In the genomic region with DNA sequence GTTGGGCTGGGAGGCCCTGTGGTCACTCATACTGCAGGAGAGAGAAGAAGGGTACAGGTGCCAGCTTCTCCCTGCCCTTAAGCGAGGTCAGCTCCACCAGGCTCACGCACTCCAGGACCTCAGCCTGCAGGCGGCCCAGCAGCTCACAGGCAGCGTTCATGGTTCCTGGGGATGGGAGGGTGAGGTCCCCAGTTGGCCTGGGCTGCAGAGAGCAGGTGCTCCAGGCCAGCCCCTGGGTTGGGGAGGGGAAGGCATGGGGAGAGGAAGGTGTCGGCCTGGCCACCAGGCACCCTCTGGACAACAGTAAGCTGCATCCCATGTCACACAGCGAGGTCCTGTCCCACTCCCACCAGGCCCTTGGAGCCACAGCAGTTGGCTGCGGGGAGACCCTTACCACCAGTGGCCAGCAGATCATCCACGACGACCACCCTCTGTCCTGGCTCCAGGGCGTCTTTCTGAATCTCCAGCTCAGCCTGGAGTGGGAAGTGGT, we compare ENCODE assay signal across 8 cellular contexts. TPM values are rescaled to one million over a fixed set of nuclear protein-coding genes. Genes with fewer than 3 reads are reported as not detected.
A peak's percentile ranks its signal among the peaks of the same experiment; 100 is the strongest.
DNase-seq lines count a peak whose midpoint lies in the region; ATAC-seq, FAIRE-seq and TF ChIP-seq lines count a peak whose summit lies in the region.

No MANE protein-coding gene starts in this region.

- intact Hi-C loops in activated B cell treated with CpG ODN at 0.5 μM for 24 hours (cut with micrococcal nuclease), result loop anchor here (2.0 to 10.0 kb wide), 2 partner anchors 25 to 695 kb away; a partner anchor contains a TSS

- POLR2A ChIA-PET in activated B cell treated with CpG ODN at 0.5 μM for 24 hours (lab: Charles Lee), result interaction anchor here (1.0 to 6.0 kb wide), 8 partner anchors 9 to 73 kb away, joined by 3 to 52 read pairs (median 17); a partner anchor contains a TSS

- H3K9me1 ChIP-seq in keratinocyte (ENCODE audit: control insufficient read depth, extremely low read depth, insufficient read depth, low read length), result peaks cover 4% of the 10 kb centered on the region

- no peak overlapping the region for H3K27ac Mint-ChIP-seq in CD4-positive, CD25-positive, alpha-beta regulatory T cell
- H3K27ac Mint-ChIP-seq in activated B cell treated with CpG ODN at 0.5 μM for 24 hours, result peak overlapping the region; percentile 12

- H3K27ac ChIP-seq in CD4-positive, CD25-positive, alpha-beta regulatory T cell (ENCODE audit: insufficient read depth, low read length, poor library complexity, severe bottlenecking), result no peak overlapping the region
- no peak overlapping the region for H3K27ac ChIP-seq in keratinocyte (ENCODE audit: control insufficient read depth, insufficient read depth, low read length)

- H3K27me3 ChIP-seq in CD4-positive, CD25-positive, alpha-beta regulatory T cell (ENCODE audit: control insufficient read depth, insufficient read depth, low read length), result no peaks in the 10 kb centered on the region
- H3K27me3 ChIP-seq in keratinocyte (ENCODE audit: control insufficient read depth, extremely low read depth, insufficient read depth, low read length), result no peaks in the 10 kb centered on the region

- H3K4me1 ChIP-seq in CD4-positive, CD25-positive, alpha-beta regulatory T cell (ENCODE audit: control insufficient read depth, insufficient read depth, low read length, poor library complexity, severe bottlenecking), result peaks cover 39% of the 10 kb centered on the region
- peaks cover 26% of the 10 kb centered on the region for H3K4me1 ChIP-seq in keratinocyte (ENCODE audit: control insufficient read depth, extremely low read depth, insufficient read depth, low read length)

- TF ChIP-seq CTCF in activated B cell treated with CpG ODN at 0.5 μM for 24 hours (IDR thresholded peaks at IDR 0.05) (no peak), keratinocyte (optimal IDR thresholded peaks at IDR 0.05 in 1 of 3, IDR thresholded peaks at IDR 0.05 in 1 of 3, conservative IDR thresholded peaks at IDR 0.05 in 1 of 3; ENCODE audit: extremely low read depth in 1 of 3, insufficient read depth in 2 of 3, low read length in 3 of 3) (no peak)

- H3K9me3 ChIP-seq in CD4-positive, CD25-positive, alpha-beta regulatory T cell (ENCODE audit: control insufficient read depth in 2 of 2, low read length in 2 of 2), result no peaks in the 10 kb centered on the region
- H3K9me3 ChIP-seq in keratinocyte (ENCODE audit: control insufficient read depth, low read depth, low read length), result no peaks in the 10 kb centered on the region

- no peaks in the 10 kb centered on the region for H3K27me3 Mint-ChIP-seq in CD4-positive, CD25-positive, alpha-beta regulatory T cell
- no peaks in the 10 kb centered on the region for H3K27me3 Mint-ChIP-seq in activated B cell treated with CpG ODN at 0.5 μM for 24 hours

- DNase-seq in CD4-positive, CD25-positive, alpha-beta regulatory T cell, result no peak
- DNase-seq in H54 (ENCODE audit: insufficient read length, low spot score) (peak; percentile 27), activated B cell treated with CpG ODN at 0.5 μM for 24 hours (no peak), keratinocyte (ENCODE audit: low read depth, low spot score) (no peak), NCI-H1694 treated with DMSO at 0.1 percent for 48 hours (lab: John Stamatoyannopoulos, UW) (no peak), NCI-H1048 (lab: John Stamatoyannopoulos, UW) (no peak)
- no peak for DNase-seq in stimulated activated CD4-positive, alpha-beta T cell treated with anti-CD3 and anti-CD28 coated beads, Interleukin-1b, Interleukin-23, amount 100 ng/mL, for 48 hours

- CTCF ChIA-PET in activated B cell treated with CpG ODN at 0.5 μM for 24 hours (lab: Charles Lee), result interaction anchor here (1.3 to 2.0 kb wide), 2 partner anchors 40 to 72 kb away, joined by 3 to 6 read pairs; no protein-coding TSS in a partner anchor

- H2AFZ ChIP-seq in keratinocyte (ENCODE audit: control insufficient read depth, low read length), result no peak overlapping the region

- ATAC-seq in CD4-positive, CD25-positive, alpha-beta regulatory T cell (ENCODE audit: low read depth in 2 of 2), result no peak
- ATAC-seq in activated B cell treated with CpG ODN at 0.5 μM for 24 hours (ENCODE audit: low read depth) (no peak), GM21737 (IDR thresholded peaks at IDR 0.05; ENCODE audit: unreplicated experiment) (no peak)

- H3K79me2 ChIP-seq in keratinocyte (ENCODE audit: control insufficient read depth, insufficient read depth, low read length), result peaks cover 25% of the 10 kb centered on the region

- H3K9me3 Mint-ChIP-seq in CD4-positive, CD25-positive, alpha-beta regulatory T cell, result no peaks in the 10 kb centered on the region
- H3K9me3 Mint-ChIP-seq in activated B cell treated with CpG ODN at 0.5 μM for 24 hours, result no peaks in the 10 kb centered on the region

- peak overlapping the region; percentile 96 for H3K4me2 ChIP-seq in keratinocyte (ENCODE audit: control insufficient read depth, extremely low read depth, insufficient read depth, low read depth, low read length)

- no peak overlapping the region for H3K9ac ChIP-seq in keratinocyte (ENCODE audit: control insufficient read depth, extremely low read depth, insufficient read depth, low read length)

- no peak for FAIRE-seq in H54 (lab: Jason Lieb, UNC)
- FAIRE-seq in keratinocyte (lab: Jason Lieb, UNC), result no peak

- peak overlapping the region; percentile 65 to 97 (median 87) for H3K4me3 Mint-ChIP-seq in CD4-positive, CD25-positive, alpha-beta regulatory T cell
- no peak overlapping the region for H3K4me3 Mint-ChIP-seq in activated B cell treated with CpG ODN at 0.5 μM for 24 hours

- H3K36me3 Mint-ChIP-seq in CD4-positive, CD25-positive, alpha-beta regulatory T cell, result peaks cover 3% of the 10 kb centered on the region
- peaks cover 13% of the 10 kb centered on the region for H3K36me3 Mint-ChIP-seq in activated B cell treated with CpG ODN at 0.5 μM for 24 hours (ENCODE audit: low read depth)

- TF ChIP-seq POLR2A in H54 (IDR thresholded peaks at IDR 0.05; ENCODE audit: low read depth, low read length), result peak; percentile 31

- peaks cover 8% of the 10 kb centered on the region for H3K36me3 ChIP-seq in CD4-positive, CD25-positive, alpha-beta regulatory T cell (ENCODE audit: control insufficient read depth, insufficient read depth, low read length)
- peaks cover 13 to 19% of the 10 kb centered on the region in 2 experiments for H3K36me3 ChIP-seq in keratinocyte (ENCODE audit: control insufficient read depth in 2 of 2, extremely low read depth in 1 of 2, insufficient read depth in 2 of 2, low read length in 2 of 2)

- no peak overlapping the region for H3K4me3 ChIP-seq in CD4-positive, CD25-positive, alpha-beta regulatory T cell (ENCODE audit: low read depth, low read length)
- H3K4me3 ChIP-seq in keratinocyte (ENCODE audit: control insufficient read depth in 2 of 3, extremely low read depth in 1 of 3, insufficient read depth in 2 of 3, low read depth in 1 of 3, low read length in 3 of 3), result peak overlapping the region in 1 of 3 experiments; percentile 78

- H4K20me1 ChIP-seq in keratinocyte (ENCODE audit: control insufficient read depth, extremely low read depth, insufficient read depth, low read length), result peaks cover 2% of the 10 kb centered on the region

- H3K4me1 Mint-ChIP-seq in CD4-positive, CD25-positive, alpha-beta regulatory T cell, result peaks cover 0 to 27% (median 0%) of the 10 kb centered on the region in 4 donors
- peaks cover 17% of the 10 kb centered on the region for H3K4me1 Mint-ChIP-seq in activated B cell treated with CpG ODN at 0.5 μM for 24 hours

- dilution Hi-C loops in keratinocyte (cut with MboI; ENCODE audit: extremely low pct_ligation_motif_present, low sequenced_read_pairs), result no loop called here

RNA-seq across cellular contexts. Expression of a gene that starts 2.0 kb away (rescaled TPM):
- total RNA-seq in CD4-positive, CD25-positive, alpha-beta regulatory T cell, result 145 TPM
- polyA plus RNA-seq in CD4-positive, CD25-positive, alpha-beta regulatory T cell, result 100 to 1,000 TPM; 370 to 489 (median 443) TPM
- 198 and 209 TPM in 2 replicates for total RNA-seq in activated B cell treated with CpG ODN at 0.5 μM for 24 hours
- polyA plus RNA-seq in keratinocyte, result 91.4 to 177 TPM (median 106 TPM) in 3 replicates
- polyA plus RNA-seq in keratinocyte (2011; ENCODE audit: low read depth), result 25.2 TPM
- 51.1 and 112 TPM in 2 replicates for polyA plus RNA-seq in keratinocyte (2011; cell fraction: cytosol; rRNA removed)
- 49.9 and 72.8 TPM in 2 replicates for polyA plus RNA-seq in keratinocyte (2011; cell fraction: nucleus; rRNA removed)
- 135 and 217 TPM in 2 replicates for polyA plus RNA-seq in keratinocyte (2012; ENCODE audit: low replicate concordance)
- 26.0 to 61.0 TPM (median 48.4 TPM) in 3 replicates for polyA minus RNA-seq in keratinocyte
- polyA minus RNA-seq in keratinocyte (2011; cell fraction: cytosol; rRNA and poly(A)+ RNA removed), result 182 TPM
- polyA minus RNA-seq in keratinocyte (2011; cell fraction: nucleus; rRNA and poly(A)+ RNA removed), result 29.3 and 31.1 TPM in 2 replicates

RNA-seq across cellular contexts. Expression of a gene that starts 6.1 kb away (rescaled TPM):
- 4.8 TPM for total RNA-seq in CD4-positive, CD25-positive, alpha-beta regulatory T cell
- 1 to 10 TPM in 2 of 4 donors, under 1 TPM in 2; 0.60 to 1.4 (median 1.2) TPM for polyA plus RNA-seq in CD4-positive, CD25-positive, alpha-beta regulatory T cell
- total RNA-seq in activated B cell treated with CpG ODN at 0.5 μM for 24 hours, result 4.3 and 5.5 TPM in 2 replicates
- 1.0 to 4.9 TPM (median 2.0 TPM) in 3 replicates for polyA plus RNA-seq in keratinocyte
- 0.10 TPM for polyA plus RNA-seq in keratinocyte (2011; ENCODE audit: low read depth)
- 0.94 and 4.1 TPM in 2 replicates for polyA plus RNA-seq in keratinocyte (2011; cell fraction: cytosol; rRNA removed)
- 0.60 and 1.0 TPM in 2 replicates for polyA plus RNA-seq in keratinocyte (2011; cell fraction: nucleus; rRNA removed)
- 0.55 and 7.5 TPM in 2 replicates for polyA plus RNA-seq in keratinocyte (2012; ENCODE audit: low replicate concordance)
- polyA minus RNA-seq in keratinocyte, result 0.30 to 9.4 TPM (median 4.0 TPM) in 3 replicates
- polyA minus RNA-seq in keratinocyte (2011; cell fraction: cytosol; rRNA and poly(A)+ RNA removed), result 5.9 TPM
- polyA minus RNA-seq in keratinocyte (2011; cell fraction: nucleus; rRNA and poly(A)+ RNA removed), result 1.2 and 2.5 TPM in 2 replicates

RNA-seq across cellular contexts. Expression of a gene that starts 24.7 kb away (rescaled TPM):
- 337 TPM for total RNA-seq in CD4-positive, CD25-positive, alpha-beta regulatory T cell
- 10 to 100 TPM; 18.1 to 23.6 (median 19.9) TPM for polyA plus RNA-seq in CD4-positive, CD25-positive, alpha-beta regulatory T cell
- total RNA-seq in activated B cell treated with CpG ODN at 0.5 μM for 24 hours, result 75.2 and 85.9 TPM in 2 replicates
- polyA plus RNA-seq in keratinocyte, result 62.8 to 136 TPM (median 120 TPM) in 3 replicates
- 56.5 TPM for polyA plus RNA-seq in keratinocyte (2011; ENCODE audit: low read depth)
- 29.9 and 72.0 TPM in 2 replicates for polyA plus RNA-seq in keratinocyte (2011; cell fraction: cytosol; rRNA removed)
- 489 and 583 TPM in 2 replicates for polyA plus RNA-seq in keratinocyte (2011; cell fraction: nucleus; rRNA removed)
- 161 and 179 TPM in 2 replicates for polyA plus RNA-seq in keratinocyte (2012; ENCODE audit: low replicate concordance)
- polyA minus RNA-seq in keratinocyte, result 202 to 895 TPM (median 206 TPM) in 3 replicates
- polyA minus RNA-seq in keratinocyte (2011; cell fraction: cytosol; rRNA and poly(A)+ RNA removed), result 161 TPM
- polyA minus RNA-seq in keratinocyte (2011; cell fraction: nucleus; rRNA and poly(A)+ RNA removed), result 459 and 543 TPM in 2 replicates

RNA-seq across cellular contexts. Expression of a gene that starts 47.0 kb away (rescaled TPM):
- 63.1 TPM for total RNA-seq in CD4-positive, CD25-positive, alpha-beta regulatory T cell
- 10 to 100 TPM in 3 of 4 donors, 1 to 10 TPM in 1; 8.1 to 13.9 (median 11.3) TPM for polyA plus RNA-seq in CD4-positive, CD25-positive, alpha-beta regulatory T cell
- total RNA-seq in activated B cell treated with CpG ODN at 0.5 μM for 24 hours, result 39.9 and 48.3 TPM in 2 replicates
- 8.3 to 9.6 TPM (median 9.3 TPM) in 3 replicates for polyA plus RNA-seq in keratinocyte
- 13.2 TPM for polyA plus RNA-seq in keratinocyte (2011; ENCODE audit: low read depth)
- polyA plus RNA-seq in keratinocyte (2011; cell fraction: cytosol; rRNA removed), result 7.0 and 11.7 TPM in 2 replicates
- polyA plus RNA-seq in keratinocyte (2011; cell fraction: nucleus; rRNA removed), result 21.4 and 36.8 TPM in 2 replicates
- polyA plus RNA-seq in keratinocyte (2012; ENCODE audit: low replicate concordance), result 17.3 and 19.2 TPM in 2 replicates
- polyA minus RNA-seq in keratinocyte, result 7.8 to 20.3 TPM (median 9.1 TPM) in 3 replicates
- 11.5 TPM for polyA minus RNA-seq in keratinocyte (2011; cell fraction: cytosol; rRNA and poly(A)+ RNA removed)
- polyA minus RNA-seq in keratinocyte (2011; cell fraction: nucleus; rRNA and poly(A)+ RNA removed), result 15.1 and 19.1 TPM in 2 replicates

RNA-seq across cellular contexts. Expression of a gene that starts 47.2 kb away (rescaled TPM):
- total RNA-seq in CD4-positive, CD25-positive, alpha-beta regulatory T cell, result 49.5 TPM
- 100 to 1,000 TPM; 111 to 164 (median 131) TPM for polyA plus RNA-seq in CD4-positive, CD25-positive, alpha-beta regulatory T cell
- total RNA-seq in activated B cell treated with CpG ODN at 0.5 μM for 24 hours, result 38.7 and 54.8 TPM in 2 replicates
- polyA plus RNA-seq in keratinocyte, result 49.5 to 170 TPM (median 139 TPM) in 3 replicates
- polyA plus RNA-seq in keratinocyte (2011; ENCODE audit: low read depth), result 58.1 TPM
- polyA plus RNA-seq in keratinocyte (2011; cell fraction: cytosol; rRNA removed), result 71.4 and 80.1 TPM in 2 replicates
- polyA plus RNA-seq in keratinocyte (2011; cell fraction: nucleus; rRNA removed), result 33.8 and 39.0 TPM in 2 replicates
- 93.5 and 143 TPM in 2 replicates for polyA plus RNA-seq in keratinocyte (2012; ENCODE audit: low replicate concordance)
- polyA minus RNA-seq in keratinocyte, result 47.0 to 51.3 TPM (median 47.3 TPM) in 3 replicates
- 39.1 TPM for polyA minus RNA-seq in keratinocyte (2011; cell fraction: cytosol; rRNA and poly(A)+ RNA removed)
- 8.4 and 8.5 TPM in 2 replicates for polyA minus RNA-seq in keratinocyte (2011; cell fraction: nucleus; rRNA and poly(A)+ RNA removed)
